In the genomic region with DNA sequence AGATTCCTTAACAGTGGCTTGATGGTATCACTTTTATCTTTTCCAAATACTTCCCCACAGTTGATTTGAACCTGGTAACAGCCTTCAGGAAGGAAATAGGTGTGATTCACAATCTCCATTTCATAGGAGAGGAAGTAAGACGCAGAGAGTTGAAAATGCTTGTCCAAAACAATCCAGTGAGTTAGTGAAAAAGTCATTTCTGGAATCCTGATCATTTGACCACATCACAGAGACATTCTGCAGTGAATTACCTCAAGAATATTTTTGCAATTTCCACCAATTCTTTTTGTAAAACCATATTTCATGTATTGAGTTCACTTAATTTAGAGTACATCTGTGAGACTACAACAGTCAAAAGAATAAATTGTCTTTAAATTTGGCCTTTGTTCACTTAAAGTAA, we compare ENCODE assay signal across 10 cellular contexts.
DNase-seq lines count a peak whose midpoint lies in the region; ATAC-seq and TF ChIP-seq lines count a peak whose summit lies in the region.
"Had no signal": no experiment of that assay in that cellular context is flagged by ENCODE, and none has a peak within 500 bp of the region (broad histone marks: within the 10 kb centered on the region; RNA-seq: fewer than 3 reads in every experiment).

No MANE protein-coding gene starts in this region.

- no peak overlapping the region for H3K4me3 ChIP-seq in fibroblast of the aortic adventitia (ENCODE audit: low read depth, low read length)

- peak; percentile 23 for ATAC-seq in left ventricle myocardium superior
- no peak for ATAC-seq in Right ventricle myocardium inferior
- ATAC-seq in HG03139 (IDR thresholded peaks at IDR 0.05; ENCODE audit: unreplicated experiment): no peak

- no peak for DNase-seq in left ventricle myocardium superior
- no peak for DNase-seq in Right ventricle myocardium inferior (ENCODE audit: missing footprints)
- DNase-seq in amniotic epithelial cell (ENCODE audit: low read depth): peak; percentile 53
- peak; percentile 95 for DNase-seq in fibroblast of the aortic adventitia (ENCODE audit: low read depth)
- DNase-seq in activated effector memory CD4-positive, alpha-beta T cell treated with Interleukin-2 at 50 U/mL for 16 hours: no peak
- DNase-seq in GM20000 (ENCODE audit: low spot score): no peak
- DNase-seq in HPDE6-E6E7 (ENCODE audit: extremely low spot score): no peak
- DNase-seq: islet precursor cell, NCI-H2081 had no signal

- intact Hi-C loops in left ventricle myocardium superior (cut with micrococcal nuclease): no loop called here
- intact Hi-C loops in Right ventricle myocardium inferior (cut with DNase I): no loop called here

- no peak for TF ChIP-seq CTCF in fibroblast of the aortic adventitia (IDR thresholded peaks at IDR 0.05; ENCODE audit: insufficient read depth, low read length)
- TF ChIP-seq CTCF in GM20000 (IDR thresholded peaks at IDR 0.05; ENCODE audit: extremely low read depth, missing control alignments): no peak

Comparison
In these comparisons a context has a peak if more than half of its experiments do, and no peak if none do; other contexts are left out.
1. DNase-seq: peak in amniotic epithelial cell (single experiment) and fibroblast of the aortic adventitia (single experiment); none in left ventricle myocardium superior (single experiment), Right ventricle myocardium inferior (single experiment), activated effector memory CD4-positive, alpha-beta T cell treated with Interleukin-2 at 50 U/mL for 16 hours (single experiment), GM20000 (single experiment) and HPDE6-E6E7 (single experiment).